9 cellular contexts compared by ENCODE assay signal in the genomic region with DNA sequence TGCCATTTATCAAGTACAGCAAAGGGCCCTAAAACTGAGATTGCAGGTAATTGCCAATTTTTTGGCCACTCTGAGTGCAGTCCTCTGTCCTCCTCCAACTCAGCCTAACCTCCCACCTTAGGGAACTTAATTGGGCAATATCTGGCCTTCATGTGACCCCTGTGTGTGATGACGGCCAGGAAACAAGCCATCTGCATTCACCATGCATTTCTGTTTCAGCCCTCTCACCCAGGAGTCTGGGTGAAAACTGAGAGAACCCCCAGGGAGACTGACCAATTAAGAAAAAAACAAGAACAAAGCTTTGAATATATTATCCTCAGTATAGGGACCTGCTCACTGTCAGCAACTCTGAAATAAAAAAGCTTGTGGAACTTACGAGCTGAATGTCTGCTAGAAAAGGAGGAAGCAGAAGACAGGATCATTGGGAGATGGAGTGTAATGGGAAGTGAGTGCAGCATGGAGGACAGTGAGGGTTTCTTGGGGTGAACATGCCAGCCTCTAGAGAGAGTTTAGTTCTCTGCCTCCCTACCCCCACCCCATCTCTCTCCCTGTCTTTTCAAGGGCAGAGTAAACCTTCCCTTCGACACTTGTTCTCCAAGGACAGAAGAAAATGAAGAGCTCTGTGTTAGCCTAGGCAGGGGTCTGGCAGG. TPM values are rescaled to one million over a fixed set of nuclear protein-coding genes. Genes with fewer than 3 reads are reported as not detected.
A peak's percentile ranks its signal among the peaks of the same experiment; 100 is the strongest.
DNase-seq lines count a peak whose midpoint lies in the region; ATAC-seq and TF ChIP-seq lines count a peak whose summit lies in the region.
"Had no signal": no experiment of that assay in that cellular context is flagged by ENCODE, and none has a peak within 500 bp of the region (broad histone marks: within the 10 kb centered on the region; RNA-seq: fewer than 3 reads in every experiment).

No MANE protein-coding gene starts in this region.

- peaks cover 4% of the 10 kb centered on the region for H3K79me2 ChIP-seq in mammary epithelial cell (ENCODE audit: insufficient read depth, low read length)

- TF ChIP-seq CTCF in mammary epithelial cell (conservative IDR thresholded peaks at IDR 0.05 in 1 of 2, IDR thresholded peaks at IDR 0.05 in 1 of 2; ENCODE audit: extremely low read depth in 1 of 2, insufficient read depth in 1 of 2, low read depth in 1 of 2, low read length in 2 of 2) (no peak), MCF 10A (IDR thresholded peaks at IDR 0.05; ENCODE audit: unreplicated experiment) (no peak)

- no peaks in the 10 kb centered on the region for H3K9me3 Mint-ChIP-seq in MCF 10A (ENCODE audit: unreplicated experiment)

- CTCF ChIA-PET in mammary epithelial cell (lab: Charles Lee; ENCODE audit: low non-redundant PET), result no interaction called here
- CTCF ChIA-PET in MCF 10A (lab: Yijun Ruan, JAX), result interaction anchor here (0.6 to 1.2 kb wide), 3 partner anchors 12 to 93 kb away, joined by 3 to 4 read pairs (median 4); no protein-coding TSS in a partner anchor

- intact Hi-C loops in mammary epithelial cell (cut with micrococcal nuclease) (no loop called here), MCF 10A (cut with micrococcal nuclease) (loop anchor here (10.0 kb wide), 1 partner anchor 64 kb away; no protein-coding TSS in a partner anchor), aorta (cut with DNase I) (no loop called here)

- in situ Hi-C loops in mammary epithelial cell (cut with MboI; ENCODE audit: low sequenced_read_pairs in 2 of 2), result no loop called here

- peaks cover 15% of the 10 kb centered on the region for H3K4me1 Mint-ChIP-seq in MCF 10A (ENCODE audit: insufficient read depth, unreplicated experiment)

- H3K4me2 ChIP-seq in mammary epithelial cell (ENCODE audit: insufficient read depth, low read depth, low read length), result peak overlapping the region; percentile 43

- dilution Hi-C loops in mammary epithelial cell (cut with HindIII; ENCODE audit: low sequenced_read_pairs), result no loop called here

- no peak for DNase-seq in mammary epithelial cell
- DNase-seq in MCF 10A (ENCODE audit: unreplicated experiment), result no peak
- DNase-seq in SKM-1 (lab: John Stamatoyannopoulos, UW; ENCODE audit: unreplicated experiment), result peak; percentile 40
- no peak for DNase-seq in left lobe of liver (ENCODE audit: low spot score)
- DNase-seq in aorta, result no peak
- no peak for DNase-seq in kidney tubule cell (ENCODE audit: low spot score)
- no peak for DNase-seq in stimulated activated CD8-positive, alpha-beta memory T cell treated with anti-CD3 and anti-CD28 coated beads, Interleukin-4, amount 100 ng/mL, for 48 hours
- DNase-seq in cerebellar nuclear complex (lab: John Stamatoyannopoulos, UW), result no peak
- DNase-seq: DMS79 treated with DMSO at 0.1 percent for 48 hours had no signal

- no peak overlapping the region for H2AFZ ChIP-seq in mammary epithelial cell (ENCODE audit: low read depth, low read length)

- peaks cover 3% of the 10 kb centered on the region for H3K4me1 ChIP-seq in mammary epithelial cell (ENCODE audit: insufficient read depth, low read length)
- H3K4me1 ChIP-seq in aorta (ENCODE audit: control insufficient read depth in 1 of 2, insufficient read depth in 2 of 2, low read length in 2 of 2), result peaks cover 1 to 3% of the 10 kb centered on the region in 2 donors

- 88% methylated on average over 3 of the region's 3 CpGs for WGBS in mammary epithelial cell (ENCODE audit: low coverage, missing lambda C conversion rate)
- 83 to 92% methylated on average over 3 of the region's 3 CpGs for WGBS in aorta, 2 donors

- no peaks in the 10 kb centered on the region for H3K9me3 ChIP-seq in mammary epithelial cell (replicated peaks; ENCODE audit: insufficient read depth, low read length)
- H3K9me3 ChIP-seq in aorta (ENCODE audit: control insufficient read depth, low read length), result no peaks in the 10 kb centered on the region

- H3K36me3 ChIP-seq in mammary epithelial cell (ENCODE audit: insufficient read depth, low read length), result no peaks in the 10 kb centered on the region
- H3K36me3 ChIP-seq in aorta (ENCODE audit: control insufficient read depth in 1 of 2, insufficient read depth in 2 of 2, low read length in 1 of 2), result no peaks in the 10 kb centered on the region

- BruUV-seq in mammary epithelial cell (replicated peaks; lab: Mats Ljungman, UMichigan) (no TSS peak), MCF 10A (replicated peaks; lab: Mats Ljungman, UMichigan) (no TSS peak)

- H4K20me1 ChIP-seq in mammary epithelial cell (ENCODE audit: insufficient read depth, low read length), result no peaks in the 10 kb centered on the region

- no peak overlapping the region for H3K4me3 ChIP-seq in mammary epithelial cell (replicated peaks in 1 of 3; ENCODE audit: insufficient read depth in 1 of 3, low read depth in 2 of 3, low read length in 3 of 3)
- H3K4me3 ChIP-seq in aorta (ENCODE audit: low read length in 2 of 2), result no peak overlapping the region

- no peak overlapping the region for H3K9ac ChIP-seq in mammary epithelial cell (ENCODE audit: insufficient read depth, low read length)

- ATAC-seq in left lobe of liver (peak; percentile 87), aorta (ENCODE audit: low FRiP score) (peak; percentile 36)

- no peaks in the 10 kb centered on the region for H3K27me3 Mint-ChIP-seq in MCF 10A (ENCODE audit: insufficient read depth, unreplicated experiment)

- no peak overlapping the region for H3K4me3 Mint-ChIP-seq in MCF 10A (ENCODE audit: unreplicated experiment)

- H3K27ac ChIP-seq in mammary epithelial cell (ENCODE audit: insufficient read depth, low read depth, low read length), result no peak overlapping the region
- H3K27ac ChIP-seq in aorta (ENCODE audit: low read depth in 1 of 2, low read length in 2 of 2), result no peak overlapping the region

- no peak overlapping the region for H3K27ac Mint-ChIP-seq in MCF 10A (ENCODE audit: low read depth, unreplicated experiment)

- no peaks in the 10 kb centered on the region for H3K36me3 Mint-ChIP-seq in MCF 10A (ENCODE audit: insufficient read depth, unreplicated experiment)

- H3K27me3 ChIP-seq in mammary epithelial cell (ENCODE audit: insufficient read depth, low read length) (no peaks in the 10 kb centered on the region), aorta (ENCODE audit: control insufficient read depth in 1 of 2, insufficient read depth in 2 of 2, low read length in 1 of 2) (no peaks in the 10 kb centered on the region)

- POLR2A ChIA-PET in MCF 10A (lab: Yijun Ruan, JAX), result interaction anchor here (0.7 to 1.3 kb wide), 4 partner anchors 9 to 1078 kb away, joined by 3 to 4 read pairs (median 4); a partner anchor contains a TSS

RNA-seq across cellular contexts. Expression of a gene that starts 9.6 kb away (rescaled TPM):
- total RNA-seq in mammary epithelial cell, result 1 to 10 TPM; 5.0 to 7.3 TPM
- polyA plus RNA-seq in mammary epithelial cell, result 14.0 TPM
- polyA minus RNA-seq in mammary epithelial cell, result 51.5 TPM
- 7.0 and 7.7 TPM in 2 replicates for total RNA-seq in MCF 10A (2022)
- 16.8 TPM for total RNA-seq in left lobe of liver
- 10 to 100 TPM; 52.7 to 71.9 TPM for total RNA-seq in aorta
- polyA plus RNA-seq in aorta, result 10 to 100 TPM; 22.5 to 36.5 TPM
